1 cellular context compared by ENCODE assay signal in genomic region chr3:120348981-120349818, GRCh38.
A peak's percentile ranks its signal among the peaks of the same experiment; 100 is the strongest.
TF ChIP-seq lines count a peak whose summit lies in the region.

LRRC58 (minus strand) TSS chr3:120349354; CDS start chr3:120349243, 111 bp downstream.

TF ChIP-seq in WTC11, 78 proteins besides CTCF, POLR2A, EP300 and RAD21 (continued from another document):
- TF ChIP-seq, protein P1, sequence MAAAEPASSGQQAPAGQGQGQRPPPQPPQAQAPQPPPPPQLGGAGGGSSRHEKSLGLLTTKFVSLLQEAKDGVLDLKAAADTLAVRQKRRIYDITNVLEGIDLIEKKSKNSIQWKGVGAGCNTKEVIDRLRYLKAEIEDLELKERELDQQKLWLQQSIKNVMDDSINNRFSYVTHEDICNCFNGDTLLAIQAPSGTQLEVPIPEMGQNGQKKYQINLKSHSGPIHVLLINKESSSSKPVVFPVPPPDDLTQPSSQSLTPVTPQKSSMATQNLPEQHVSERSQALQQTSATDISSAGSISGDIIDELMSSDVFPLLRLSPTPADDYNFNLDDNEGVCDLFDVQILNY (CRISPR knock-in tag; IDR thresholded peaks at IDR 0.05): peak; percentile 92
- TF ChIP-seq CREM (CRISPR knock-in tag; IDR thresholded peaks at IDR 0.05) (peak; percentile 83), AFF4 (CRISPR knock-in tag; IDR thresholded peaks at IDR 0.05; ENCODE audit: borderline replicate concordance) (0 out of 2 replicates have a peak, but pooled peaks have one; percentile 52), CREB1 (CRISPR knock-in tag; IDR thresholded peaks at IDR 0.05) (peak; percentile 84; the same call in 1 of the 2 replicates), ZNF232 (CRISPR knock-in tag; IDR thresholded peaks at IDR 0.05) (peak; percentile 90), CBFB (CRISPR knock-in tag; IDR thresholded peaks at IDR 0.05; ENCODE audit: low read depth) (0 out of 2 replicates have a peak, but pooled peaks have one; percentile 21), ZNF425 (CRISPR knock-in tag; conservative IDR thresholded peaks at IDR 0.05) (no peak), ETV6 (CRISPR knock-in tag; IDR thresholded peaks at IDR 0.05) (peak; percentile 16; the same call in 1 of the 2 replicates), ZNF281 (CRISPR knock-in tag; IDR thresholded peaks at IDR 0.05) (0 out of 2 replicates have a peak, but pooled peaks have one; percentile 36), ZNF671 (CRISPR knock-in tag; IDR thresholded peaks at IDR 0.05) (no peak), MAX (CRISPR knock-in tag; IDR thresholded peaks at IDR 0.05) (peak; percentile 83; the same call in 1 of the 2 replicates), TP53 (CRISPR knock-in tag; IDR thresholded peaks at IDR 0.05) (peak; percentile 47; the same call in 1 of the 2 replicates), FOXJ3 (CRISPR knock-in tag; IDR thresholded peaks at IDR 0.05; ENCODE audit: borderline replicate concordance) (no peak), ZNF532 (CRISPR knock-in tag; IDR thresholded peaks at IDR 0.05; ENCODE audit: borderline replicate concordance) (no peak), IRF2 (CRISPR knock-in tag; IDR thresholded peaks at IDR 0.05; ENCODE audit: borderline replicate concordance, low read depth) (no peak), KAT7 (CRISPR knock-in tag; IDR thresholded peaks at IDR 0.05; ENCODE audit: borderline replicate concordance) (peak; percentile 52; the same call in 1 of the 2 replicates), PREB (CRISPR knock-in tag; IDR thresholded peaks at IDR 0.05; ENCODE audit: borderline replicate concordance) (no peak), USF2 (CRISPR knock-in tag; IDR thresholded peaks at IDR 0.05) (peak; percentile 87), NFE2L1 (CRISPR knock-in tag; IDR thresholded peaks at IDR 0.05) (peak; percentile 67), ATF6 (CRISPR knock-in tag; IDR thresholded peaks at IDR 0.05) (no peak), ELF4 (CRISPR knock-in tag; IDR thresholded peaks at IDR 0.05; ENCODE audit: low read depth) (peak; percentile 11; the same call in 1 of the 2 replicates), IRF1 (CRISPR knock-in tag; IDR thresholded peaks at IDR 0.05) (no peak)
- TF ChIP-seq, protein P2, sequence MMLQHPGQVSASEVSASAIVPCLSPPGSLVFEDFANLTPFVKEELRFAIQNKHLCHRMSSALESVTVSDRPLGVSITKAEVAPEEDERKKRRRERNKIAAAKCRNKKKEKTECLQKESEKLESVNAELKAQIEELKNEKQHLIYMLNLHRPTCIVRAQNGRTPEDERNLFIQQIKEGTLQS (CRISPR knock-in tag; conservative IDR thresholded peaks at IDR 0.05): no peak
TF ChIP-seq in WTC11: peak in this region for 35.
